ENCODE assay signal across 8 cellular contexts in the genomic region with DNA sequence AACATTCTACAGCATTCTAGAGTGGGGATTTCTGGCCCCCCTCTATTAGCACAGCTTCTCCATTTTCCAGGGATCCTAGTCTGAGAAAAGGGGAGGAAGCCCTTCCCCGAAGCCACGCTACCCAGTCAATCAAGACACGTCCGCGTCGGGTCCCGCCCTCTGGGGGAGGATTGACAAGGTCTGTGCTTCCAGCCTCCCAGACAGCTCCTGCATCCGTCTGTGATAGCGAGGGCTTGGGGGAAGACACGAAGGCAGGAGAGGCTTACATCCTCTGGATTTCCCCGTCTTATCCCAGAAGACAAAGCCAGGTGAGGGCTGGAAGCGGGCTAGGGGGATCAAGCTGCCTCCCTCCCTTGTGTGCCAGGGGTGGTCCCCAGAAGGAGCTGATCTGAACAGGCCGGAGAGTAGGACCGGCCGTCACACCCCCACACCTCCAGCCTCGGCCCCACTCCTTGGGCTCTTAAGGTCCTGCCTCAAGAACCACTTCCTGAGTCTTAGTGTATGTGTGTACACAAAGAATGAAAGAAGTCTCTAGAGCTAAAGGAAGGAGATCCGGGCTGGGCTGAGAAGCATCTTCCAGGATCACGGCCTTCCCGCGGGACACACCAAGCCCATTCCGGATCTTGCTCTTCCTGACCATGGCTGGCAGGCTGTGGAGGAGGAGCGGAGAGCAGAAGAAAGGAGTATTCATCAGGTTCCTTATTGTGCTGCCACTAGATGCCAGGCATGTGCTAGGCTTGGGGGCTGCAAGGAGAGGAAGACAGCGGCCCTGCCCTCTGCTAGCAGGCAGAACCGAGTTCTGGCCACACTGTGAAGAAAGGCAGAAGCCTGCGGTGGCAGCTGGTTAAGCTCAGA. TPM values are rescaled to one million over a fixed set of nuclear protein-coding genes. Genes with fewer than 3 reads are reported as not detected.
DNase-seq lines count a peak whose midpoint lies in the region; ATAC-seq lines count a peak whose summit lies in the region.

No MANE protein-coding gene starts in this region.

- CTCF ChIA-PET in activated CD8-positive, alpha-beta T cell treated with anti-CD3 and anti-CD28 coated beads, Interleukin-2, amount 10 ng/mL, durations not matched to agents 7 days and 5 days (lab: Charles Lee): interaction anchor here (0.6 to 3.1 kb wide), 19 partner anchors 9 to 460 kb away, joined by 3 to 84 read pairs (median 4); a partner anchor contains a TSS

- peaks cover 13% of the 10 kb centered on the region for H3K79me1 ChIP-seq in mesenchymal stem cell (replicated peaks; ENCODE audit: low read length, poor library complexity, severe bottlenecking)

- H2AFZ ChIP-seq in mesenchymal stem cell (ENCODE audit: low read depth, low read length): no peak overlapping the region

- H3K14ac ChIP-seq in mesenchymal stem cell (ENCODE audit: low read length in 2 of 2): peak overlapping the region in 1 of 2 experiments; percentile 96

- peak overlapping the region; percentile 96 for H4K8ac ChIP-seq in mesenchymal stem cell (ENCODE audit: low read length)

- H3K9ac ChIP-seq in endocrine pancreas (ENCODE audit: control insufficient read depth, insufficient read depth, low read length): peak overlapping the region; percentile 98
- peak overlapping the region; percentile 95 for H3K9ac ChIP-seq in mesenchymal stem cell (ENCODE audit: low read length)

- POLR2A ChIA-PET in activated CD8-positive, alpha-beta T cell treated with anti-CD3 and anti-CD28 coated beads, Interleukin-2, amount 10 ng/mL, durations not matched to agents 7 days and 5 days (lab: Charles Lee): interaction anchor here (0.9 to 2.6 kb wide), 12 partner anchors 8 to 738 kb away, joined by 3 to 34 read pairs (median 5); a partner anchor contains a TSS

- no peaks in the 10 kb centered on the region for H3K9me3 ChIP-seq in endocrine pancreas (ENCODE audit: control insufficient read depth, low read length)
- no peaks in the 10 kb centered on the region for H3K9me3 ChIP-seq in mesenchymal stem cell (ENCODE audit: control insufficient read depth, low read length)

- H2BK12ac ChIP-seq in mesenchymal stem cell (ENCODE audit: low read length in 2 of 2): peak overlapping the region; percentile 70 to 80

- peak overlapping the region in 1 of 2 experiments; percentile 84 for H3K23ac ChIP-seq in mesenchymal stem cell (ENCODE audit: low read length in 2 of 2)

- DNase-seq in CMK (ENCODE audit: low read depth) (peak; percentile 80), NCI-H69 (lab: John Stamatoyannopoulos, UW) (peak; percentile 96), mesenchymal stem cell (peak; percentile 97)
- DNase-seq in activated CD8-positive, alpha-beta T cell treated with anti-CD3 and anti-CD28 coated beads, Interleukin-2, amount 10 ng/mL, durations not matched to agents 7 days and 5 days: peak; percentile 74
- peak; percentile 43 to 58 for DNase-seq in stimulated activated CD8-positive, alpha-beta memory T cell treated with anti-CD3 and anti-CD28 coated beads, Interleukin-7, amount 100 ng/mL, for 4 hours (ENCODE audit: low read depth in 2 of 2)

- peak overlapping the region; percentile 97 for H4K91ac ChIP-seq in mesenchymal stem cell (ENCODE audit: low read length)

- peak overlapping the region; percentile 83 to 100 for H3K4ac ChIP-seq in mesenchymal stem cell (ENCODE audit: low read depth in 1 of 2, low read length in 2 of 2)

- no peaks in the 10 kb centered on the region for H3K27me3 ChIP-seq in endocrine pancreas (ENCODE audit: control insufficient read depth, insufficient read depth, low read length)
- H3K27me3 ChIP-seq in mesenchymal stem cell (ENCODE audit: control insufficient read depth in 1 of 2, insufficient read depth in 1 of 2, low read length in 2 of 2): no peaks in the 10 kb centered on the region

- H2BK15ac ChIP-seq in mesenchymal stem cell (ENCODE audit: low read depth, poor library complexity, severe bottlenecking): peak overlapping the region; percentile 71

- peak overlapping the region; percentile 96 to 99 for H3K18ac ChIP-seq in mesenchymal stem cell (ENCODE audit: low read depth in 1 of 2, low read length in 2 of 2)

- H3K4me1 Mint-ChIP-seq in activated CD8-positive, alpha-beta T cell treated with anti-CD3 and anti-CD28 coated beads, Interleukin-2, amount 10 ng/mL, durations not matched to agents 7 days and 5 days (ENCODE audit: low read depth): peaks cover 52% of the 10 kb centered on the region

- H3K4me2 ChIP-seq in mesenchymal stem cell (ENCODE audit: low read length, poor library complexity, severe bottlenecking): peak overlapping the region; percentile 95

- peaks cover 7% of the 10 kb centered on the region for H3K36me3 ChIP-seq in endocrine pancreas (ENCODE audit: control insufficient read depth, insufficient read depth, low read length)
- peaks cover 27 to 33% of the 10 kb centered on the region in 2 experiments for H3K36me3 ChIP-seq in mesenchymal stem cell (ENCODE audit: control insufficient read depth in 1 of 2, insufficient read depth in 2 of 2, low read depth in 1 of 2, low read length in 2 of 2)

- no peaks in the 10 kb centered on the region for H3K27me3 Mint-ChIP-seq in activated CD8-positive, alpha-beta T cell treated with anti-CD3 and anti-CD28 coated beads, Interleukin-2, amount 10 ng/mL, durations not matched to agents 7 days and 5 days (ENCODE audit: low read depth)

- peaks cover 23% of the 10 kb centered on the region for H3K36me3 Mint-ChIP-seq in activated CD8-positive, alpha-beta T cell treated with anti-CD3 and anti-CD28 coated beads, Interleukin-2, amount 10 ng/mL, durations not matched to agents 7 days and 5 days (ENCODE audit: low read depth)

- H3K4me1 ChIP-seq in endocrine pancreas (ENCODE audit: control insufficient read depth, insufficient read depth, low read length) (peaks cover 3% of the 10 kb centered on the region), mesenchymal stem cell (ENCODE audit: control insufficient read depth, insufficient read depth, low read depth, low read length) (peaks cover 30% of the 10 kb centered on the region)

- peak overlapping the region; percentile 93 for H3K27ac Mint-ChIP-seq in activated CD8-positive, alpha-beta T cell treated with anti-CD3 and anti-CD28 coated beads, Interleukin-2, amount 10 ng/mL, durations not matched to agents 7 days and 5 days

- H3K4me3 Mint-ChIP-seq in activated CD8-positive, alpha-beta T cell treated with anti-CD3 and anti-CD28 coated beads, Interleukin-2, amount 10 ng/mL, durations not matched to agents 7 days and 5 days: peak overlapping the region; percentile 84

- peak overlapping the region; percentile 96 for H2BK120ac ChIP-seq in mesenchymal stem cell (ENCODE audit: low read depth, low read length)

- peak overlapping the region; percentile 100 for H3K27ac ChIP-seq in mesenchymal stem cell (ENCODE audit: low read length, poor library complexity, severe bottlenecking)

- under 1% methylated on average over 18 of the region's 25 CpGs for WGBS in mesenchymal stem cell

- peak overlapping the region; percentile 96 for H2BK5ac ChIP-seq in mesenchymal stem cell (ENCODE audit: low read depth, low read length, poor library complexity, severe bottlenecking)

- H3K9me3 Mint-ChIP-seq in activated CD8-positive, alpha-beta T cell treated with anti-CD3 and anti-CD28 coated beads, Interleukin-2, amount 10 ng/mL, durations not matched to agents 7 days and 5 days (ENCODE audit: insufficient read depth): no peaks in the 10 kb centered on the region

- ATAC-seq in GM19372 (IDR thresholded peaks at IDR 0.05; ENCODE audit: low read depth, unreplicated experiment): peak; percentile 46
- ATAC-seq in HG03460 (IDR thresholded peaks at IDR 0.05; ENCODE audit: unreplicated experiment): peak; percentile 55
- peak; percentile 64 for ATAC-seq in activated CD8-positive, alpha-beta T cell treated with anti-CD3 and anti-CD28 coated beads, Interleukin-2, amount 10 ng/mL, durations not matched to agents 7 days and 5 days

- H3K4me3 ChIP-seq in endocrine pancreas (ENCODE audit: control insufficient read depth, insufficient read depth, low read length) (peak overlapping the region; percentile 44), mesenchymal stem cell (ENCODE audit: insufficient read depth in 1 of 2, low read depth in 1 of 2, low read length in 2 of 2) (peak overlapping the region; percentile 57 to 85)

- peak overlapping the region; percentile 75 for H2AK5ac ChIP-seq in mesenchymal stem cell (ENCODE audit: low read length, severe bottlenecking)

RNA-seq across cellular contexts. Expression of a gene that starts 1.0 kb away (rescaled TPM):
- total RNA-seq in activated CD8-positive, alpha-beta T cell treated with anti-CD3 and anti-CD28 coated beads, Interleukin-2, amount 10 ng/mL, durations not matched to agents 7 days and 5 days: 100 to 1,000 TPM; 203 to 206 TPM
- polyA plus RNA-seq in mesenchymal stem cell (2013, experiment 1 of 2): 3,698 TPM
- polyA plus RNA-seq in mesenchymal stem cell (2013, experiment 2 of 2): 3,754 TPM

RNA-seq across cellular contexts. Expression of a gene that starts 9.6 kb away (rescaled TPM):
- total RNA-seq in activated CD8-positive, alpha-beta T cell treated with anti-CD3 and anti-CD28 coated beads, Interleukin-2, amount 10 ng/mL, durations not matched to agents 7 days and 5 days: 10 to 100 TPM; 12.0 to 12.1 TPM
- polyA plus RNA-seq in mesenchymal stem cell (2013, experiment 1 of 2): 1.1 TPM
- 1.1 TPM for polyA plus RNA-seq in mesenchymal stem cell (2013, experiment 2 of 2)

RNA-seq across cellular contexts. Expression of a gene that starts 13.1 kb away (rescaled TPM):
- 10 to 100 TPM; 12.4 to 13.9 TPM for total RNA-seq in activated CD8-positive, alpha-beta T cell treated with anti-CD3 and anti-CD28 coated beads, Interleukin-2, amount 10 ng/mL, durations not matched to agents 7 days and 5 days
- 23.3 TPM for polyA plus RNA-seq in mesenchymal stem cell (2013, experiment 1 of 2)
- polyA plus RNA-seq in mesenchymal stem cell (2013, experiment 2 of 2): 21.7 TPM

RNA-seq across cellular contexts. Expression of a gene that starts 14.0 kb away (rescaled TPM):
- 100 to 1,000 TPM; 156 to 158 TPM for total RNA-seq in activated CD8-positive, alpha-beta T cell treated with anti-CD3 and anti-CD28 coated beads, Interleukin-2, amount 10 ng/mL, durations not matched to agents 7 days and 5 days
- polyA plus RNA-seq in mesenchymal stem cell (2013, experiment 1 of 2): 95.3 TPM
- polyA plus RNA-seq in mesenchymal stem cell (2013, experiment 2 of 2): 97.2 TPM

RNA-seq across cellular contexts. Expression of a gene that starts 22.1 kb away (rescaled TPM):
- 1 to 10 TPM; 2.0 to 4.2 TPM for total RNA-seq in activated CD8-positive, alpha-beta T cell treated with anti-CD3 and anti-CD28 coated beads, Interleukin-2, amount 10 ng/mL, durations not matched to agents 7 days and 5 days
- polyA plus RNA-seq in mesenchymal stem cell (2013, experiment 1 of 2): 0.30 TPM
- 0.23 TPM for polyA plus RNA-seq in mesenchymal stem cell (2013, experiment 2 of 2)

Comparison
In these comparisons a context has a peak if more than half of its experiments do, and no peak if none do; other contexts are left out.
1. Peak in every context shown above with its lines: DNase-seq, ATAC-seq, H3K4me3 ChIP-seq and H3K27ac ChIP-seq.